Comparison of ENCODE assay signal across 18 cellular contexts in genomic region chr7:157661611-157661975, GRCh38.
DNase-seq lines count a peak whose midpoint lies in the region; ATAC-seq and TF ChIP-seq lines count a peak whose summit lies in the region.
"Had no signal": no experiment of that assay in that cellular context is flagged by ENCODE, and none has a peak within 500 bp of the region (broad histone marks: within the 10 kb centered on the region; RNA-seq: fewer than 3 reads in every experiment).

No MANE protein-coding gene starts in this region.

- TF ChIP-seq CTCF in DND-41 (IDR thresholded peaks at IDR 0.05; ENCODE audit: borderline replicate concordance, extremely low read depth, low read length, poor library complexity, severe bottlenecking) (no peak), progenitor cell of endocrine pancreas (IDR thresholded peaks at IDR 0.05; ENCODE audit: unreplicated experiment) (no peak), OCI-LY7 (conservative IDR thresholded peaks at IDR 0.05; ENCODE audit: low read length) (no peak)

- BruUV-seq in OCI-LY7 (replicated peaks; lab: Mats Ljungman, UMichigan) = no TSS peak

- POLR2A ChIA-PET in OCI-LY7 (lab: Charles Lee) = no interaction called here

- CTCF ChIA-PET in OCI-LY7 (lab: Charles Lee; ENCODE audit: unreplicated experiment) = no interaction called here

- H3K36me3 ChIP-seq in BLaER1 (no peaks in the 10 kb centered on the region), DND-41 (ENCODE audit: insufficient read depth, low read length) (peaks cover 47% of the 10 kb centered on the region), OCI-LY7 (ENCODE audit: insufficient read depth, low read length) (no peaks in the 10 kb centered on the region)

- H3K9me2 ChIP-seq in OCI-LY7 (ENCODE audit: insufficient read depth, low read length) = no peaks in the 10 kb centered on the region

- H2AFZ ChIP-seq in DND-41 (ENCODE audit: low read depth, low read length) (no peak overlapping the region), OCI-LY7 (ENCODE audit: low read length) (no peak overlapping the region)
- H2AFZ ChIP-seq: GM23338 had no signal

- H3K4me2 ChIP-seq in BLaER1 (peak overlapping the region; percentile 84), DND-41 (ENCODE audit: insufficient read depth, low read length) (peak overlapping the region; percentile 56), OCI-LY7 (ENCODE audit: low read length) (no peak overlapping the region)
- H3K4me2 ChIP-seq: A549, GM23338 had no signal

- no peak for ATAC-seq in DND-41 (ENCODE audit: insufficient read depth, low read depth)
- ATAC-seq: A549, GM23338 had no signal

- no peaks in the 10 kb centered on the region for H3K9me3 Mint-ChIP-seq in progenitor cell of endocrine pancreas (ENCODE audit: low read depth)
- H3K9me3 Mint-ChIP-seq: CD4-positive, alpha-beta T cell had no signal

- no peaks in the 10 kb centered on the region for H3K4me1 Mint-ChIP-seq in progenitor cell of endocrine pancreas (ENCODE audit: low read depth)
- H3K4me1 Mint-ChIP-seq: GM23338 had no signal

- no peaks in the 10 kb centered on the region for H3K27me3 ChIP-seq in BLaER1
- no peaks in the 10 kb centered on the region for H3K27me3 ChIP-seq in DND-41 (ENCODE audit: insufficient read depth, low read length, poor library complexity)

- H4K20me1 ChIP-seq in BLaER1 (no peaks in the 10 kb centered on the region), DND-41 (ENCODE audit: insufficient read depth, low read length) (peaks cover 16% of the 10 kb centered on the region; the same call in 1 of the 2 replicates), OCI-LY7 (ENCODE audit: insufficient read depth, low read length) (no peaks in the 10 kb centered on the region)

- H3K4me1 ChIP-seq in BLaER1 (peaks cover 89% of the 10 kb centered on the region), DND-41 (ENCODE audit: insufficient read depth, low read length) (peaks cover 73% of the 10 kb centered on the region), OCI-LY7 (ENCODE audit: insufficient read depth, low read length, poor library complexity, severe bottlenecking) (no peaks in the 10 kb centered on the region)
- H3K4me1 ChIP-seq: A549, Caco-2 had no signal

- intact Hi-C loops in OCI-LY7 (cut with micrococcal nuclease; ENCODE audit: unreplicated experiment) = no loop called here

- peak; percentile 24 for DNase-seq in activated effector memory CD4-positive, alpha-beta T cell treated with anti-CD3 and anti-CD28 coated beads, Interleukin-2, amount 50 U/mL, for 16 hours
- no peak for DNase-seq in activated effector memory CD4-positive, alpha-beta T cell treated with Interleukin-2 at 50 U/mL for 16 hours
- DNase-seq in DND-41 (no peak), mesenteric fat pad (ENCODE audit: low spot score) (peak; percentile 53), progenitor cell of endocrine pancreas (ENCODE audit: low spot score, unreplicated experiment) (no peak), OCI-LY7 (ENCODE audit: low spot score) (no peak)
- no peak for DNase-seq in stimulated activated CD4-positive, alpha-beta T cell treated with anti-CD3 and anti-CD28 coated beads, Interleukin-2, amount 100 ng/mL, for 24 hours
- DNase-seq: AML-193; Caco-2; CD4-positive, alpha-beta T cell; DMS79; GF-D8; HCEC 1CT had no signal

- H3K36me3 Mint-ChIP-seq in progenitor cell of endocrine pancreas (ENCODE audit: insufficient read depth) = no peaks in the 10 kb centered on the region

- no peak overlapping the region for H3K4me3 ChIP-seq in BLaER1
- H3K4me3 ChIP-seq in DND-41 (ENCODE audit: low read depth in 1 of 2, low read length in 2 of 2) = peak overlapping the region in 1 of 2 experiments; percentile 19; a peak in 1 of 4 replicates
- H3K4me3 ChIP-seq in OCI-LY7 (ENCODE audit: low read depth, low read length, poor library complexity, severe bottlenecking) = no peak overlapping the region
- H3K4me3 ChIP-seq: A549, GM23338 had no signal

- H3K27me3 Mint-ChIP-seq in progenitor cell of endocrine pancreas = peaks cover 8% of the 10 kb centered on the region
- H3K27me3 Mint-ChIP-seq: CD4-positive, alpha-beta T cell; IgD-negative memory B cell had no signal

- H3K79me2 ChIP-seq in DND-41 (ENCODE audit: insufficient read depth, low read length) (peaks cover 93% of the 10 kb centered on the region), OCI-LY7 (ENCODE audit: insufficient read depth, low read depth, low read length) (no peaks in the 10 kb centered on the region)

- H3K4me3 Mint-ChIP-seq in progenitor cell of endocrine pancreas (ENCODE audit: low read depth) = no peak overlapping the region
- H3K4me3 Mint-ChIP-seq: CD4-positive, alpha-beta T cell; GM23338; IgD-negative memory B cell had no signal

- no peak overlapping the region for H3K27ac Mint-ChIP-seq in progenitor cell of endocrine pancreas
- H3K27ac Mint-ChIP-seq: CD4-positive, alpha-beta T cell; GM23338; IgD-negative memory B cell had no signal

- H3K9me3 ChIP-seq in BLaER1 (no peaks in the 10 kb centered on the region), DND-41 (ENCODE audit: insufficient read depth, low read length, severe bottlenecking) (no peaks in the 10 kb centered on the region), OCI-LY7 (ENCODE audit: low read length) (no peaks in the 10 kb centered on the region)
- H3K9me3 ChIP-seq: A549, Caco-2 had no signal

- H3K9ac ChIP-seq in BLaER1 = no peak overlapping the region
- H3K9ac ChIP-seq in DND-41 (ENCODE audit: low read depth, low read length) = peak overlapping the region; percentile 50

- peak overlapping the region; percentile 41; the same call in 1 of the 2 replicates for H3K27ac ChIP-seq in BLaER1
- peak overlapping the region; percentile 89 for H3K27ac ChIP-seq in DND-41 (ENCODE audit: low read length)
- no peak overlapping the region for H3K27ac ChIP-seq in OCI-LY7 (ENCODE audit: low read depth, low read length, poor library complexity, severe bottlenecking)
- H3K27ac ChIP-seq: 22Rv1, A549 had no signal

Comparison
In these comparisons a context has a peak if more than half of its experiments do, and no peak if none do; other contexts are left out.
1. DNase-seq: peak in activated effector memory CD4-positive, alpha-beta T cell treated with anti-CD3 and anti-CD28 coated beads, Interleukin-2, amount 50 U/mL, for 16 hours (single experiment) and mesenteric fat pad (single experiment); none in activated effector memory CD4-positive, alpha-beta T cell treated with Interleukin-2 at 50 U/mL for 16 hours (single experiment), DND-41 (single experiment), progenitor cell of endocrine pancreas (single experiment), stimulated activated CD4-positive, alpha-beta T cell treated with anti-CD3 and anti-CD28 coated beads, Interleukin-2, amount 100 ng/mL, for 24 hours (0 of 2) and OCI-LY7 (single experiment).